In the genomic region with DNA sequence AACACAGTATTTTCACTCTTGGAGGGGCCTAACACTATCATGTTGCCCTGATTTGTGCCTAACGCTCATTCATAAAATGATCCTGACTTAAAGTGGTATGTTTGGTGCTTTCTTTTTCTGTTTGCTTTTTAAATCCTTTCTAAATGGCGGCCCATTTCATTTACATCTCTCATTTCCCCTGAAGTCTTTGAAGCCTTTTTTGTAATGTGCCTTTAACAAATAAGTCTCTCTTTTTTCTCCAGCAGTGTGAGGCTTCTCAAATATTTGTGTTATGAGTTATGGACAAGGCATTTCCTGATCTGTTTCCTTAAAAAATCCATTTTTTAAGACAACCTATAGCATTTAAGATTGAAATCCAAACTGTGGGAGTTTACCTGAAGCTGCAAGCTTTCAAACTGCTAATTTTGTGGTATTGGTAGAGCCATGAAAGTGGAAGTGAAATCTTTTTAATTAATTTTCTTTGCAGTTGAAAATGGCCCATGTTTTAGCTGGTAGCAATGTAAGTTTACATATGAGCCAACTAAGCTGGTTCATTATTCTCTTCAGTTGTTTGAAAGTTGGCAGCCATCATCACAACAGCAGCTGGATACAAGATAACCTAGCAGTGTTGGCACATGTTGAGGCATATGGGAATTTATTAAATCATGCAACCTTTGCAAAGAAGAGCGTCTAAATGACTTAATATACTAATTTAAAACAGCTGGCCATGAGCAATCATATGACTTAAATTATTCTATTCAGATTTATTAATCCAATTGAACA, we compare ENCODE assay signal across 2 cellular contexts.
A peak's percentile ranks its signal among the peaks of the same experiment; 100 is the strongest.
TF ChIP-seq lines count a peak whose summit lies in the region.

No MANE protein-coding gene starts in this region.

TF ChIP-seq in IMR-90, 13 proteins besides CTCF, POLR2A, EP300 and RAD21:
- peak; percentile 39; the same call in 1 of the 2 replicates for TF ChIP-seq BHLHE40 (IDR thresholded peaks at IDR 0.05; ENCODE audit: low read depth, low read length)
- no peak for TF ChIP-seq SMC3 (IDR thresholded peaks at IDR 0.05; ENCODE audit: low read depth, low read length)
- TF ChIP-seq CHD1 (IDR thresholded peaks at IDR 0.05; ENCODE audit: low read depth, low read length), result no peak
- TF ChIP-seq, protein P1, sequence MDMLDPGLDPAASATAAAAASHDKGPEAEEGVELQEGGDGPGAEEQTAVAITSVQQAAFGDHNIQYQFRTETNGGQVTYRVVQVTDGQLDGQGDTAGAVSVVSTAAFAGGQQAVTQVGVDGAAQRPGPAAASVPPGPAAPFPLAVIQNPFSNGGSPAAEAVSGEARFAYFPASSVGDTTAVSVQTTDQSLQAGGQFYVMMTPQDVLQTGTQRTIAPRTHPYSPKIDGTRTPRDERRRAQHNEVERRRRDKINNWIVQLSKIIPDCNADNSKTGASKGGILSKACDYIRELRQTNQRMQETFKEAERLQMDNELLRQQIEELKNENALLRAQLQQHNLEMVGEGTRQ (IDR thresholded peaks at IDR 0.05; ENCODE audit: low read depth, low read length), result no peak
- TF ChIP-seq, protein P2, sequence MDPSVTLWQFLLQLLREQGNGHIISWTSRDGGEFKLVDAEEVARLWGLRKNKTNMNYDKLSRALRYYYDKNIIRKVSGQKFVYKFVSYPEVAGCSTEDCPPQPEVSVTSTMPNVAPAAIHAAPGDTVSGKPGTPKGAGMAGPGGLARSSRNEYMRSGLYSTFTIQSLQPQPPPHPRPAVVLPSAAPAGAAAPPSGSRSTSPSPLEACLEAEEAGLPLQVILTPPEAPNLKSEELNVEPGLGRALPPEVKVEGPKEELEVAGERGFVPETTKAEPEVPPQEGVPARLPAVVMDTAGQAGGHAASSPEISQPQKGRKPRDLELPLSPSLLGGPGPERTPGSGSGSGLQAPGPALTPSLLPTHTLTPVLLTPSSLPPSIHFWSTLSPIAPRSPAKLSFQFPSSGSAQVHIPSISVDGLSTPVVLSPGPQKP (IDR thresholded peaks at IDR 0.05; ENCODE audit: borderline replicate concordance, low read depth, low read length), result no peak

TF ChIP-seq in endothelial cell of umbilical vein, 7 proteins besides CTCF, POLR2A, EP300 and RAD21:
- TF ChIP-seq GATA2 (IDR thresholded peaks at IDR 0.05; ENCODE audit: insufficient read depth, insufficient read length, low read depth, low read length) (peak; percentile 30), JUN (IDR thresholded peaks at IDR 0.05; ENCODE audit: borderline replicate concordance, insufficient read depth, insufficient read length, low read depth) (peak; percentile 65), MYC (IDR thresholded peaks at IDR 0.05; ENCODE audit: low read depth, low read length) (no peak), EZH2 (IDR thresholded peaks at IDR 0.05; ENCODE audit: borderline replicate concordance, low read depth, low read length, severe bottlenecking) (no peak), FOS (IDR thresholded peaks at IDR 0.05; ENCODE audit: borderline replicate concordance, insufficient read depth, low read length) (peak; percentile 73)
